ENCODE assay signal across 15 cellular contexts in the genomic region with DNA sequence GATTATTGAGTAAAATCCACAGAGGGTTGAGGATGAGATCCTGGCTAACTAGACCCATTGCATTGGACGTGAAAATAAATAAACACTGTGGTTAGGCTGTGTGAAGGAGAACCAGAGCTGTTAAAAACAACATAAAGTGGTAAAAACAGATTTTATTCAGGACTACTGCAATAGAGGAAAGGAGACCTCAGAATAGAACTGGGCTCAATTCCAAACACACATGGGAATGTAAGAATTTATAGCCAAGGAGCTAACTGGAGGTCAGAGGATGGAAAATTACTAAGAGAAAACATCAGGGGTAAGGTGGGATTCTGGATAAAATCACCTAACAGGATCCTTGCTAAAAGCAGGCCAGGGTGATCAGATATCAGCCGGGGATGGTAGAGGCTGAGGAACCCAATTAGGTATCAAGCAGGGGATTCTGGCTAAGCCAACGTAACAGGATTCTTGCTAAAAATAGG.
A peak's percentile ranks its signal among the peaks of the same experiment; 100 is the strongest.
DNase-seq lines count a peak whose midpoint lies in the region; ATAC-seq and TF ChIP-seq lines count a peak whose summit lies in the region.
"Had no signal": no experiment of that assay in that cellular context is flagged by ENCODE, and none has a peak within 500 bp of the region (broad histone marks: within the 10 kb centered on the region; RNA-seq: fewer than 3 reads in every experiment).

No MANE protein-coding gene starts in this region.

- in situ Hi-C loops in GM13977 (cut with MboI; ENCODE audit: low pct_unique_long_range_greater_than_20kb, low sequenced_read_pairs, unreplicated experiment): no loop called here

- H3K79me2 ChIP-seq in neural progenitor cell (ENCODE audit: low read depth): no peaks in the 10 kb centered on the region

- no peaks in the 10 kb centered on the region for H3K27me3 Mint-ChIP-seq in neural progenitor cell (ENCODE audit: insufficient read depth, low read depth)
- peaks cover 5% of the 10 kb centered on the region for H3K27me3 Mint-ChIP-seq in activated T-cell treated with anti-CD3 and anti-CD28 coated beads, Interleukin-2, amount 50 U/mL, for 72 hours (ENCODE audit: low read depth)

- no peak overlapping the region for H3K9ac ChIP-seq in neural progenitor cell

- H3K4me1 Mint-ChIP-seq in neural progenitor cell: peaks cover 12% of the 10 kb centered on the region
- H3K4me1 Mint-ChIP-seq in activated T-cell treated with anti-CD3 and anti-CD28 coated beads, Interleukin-2, amount 50 U/mL, for 72 hours (ENCODE audit: low read depth): no peaks in the 10 kb centered on the region
- H3K4me1 Mint-ChIP-seq: T-helper 17 cell had no signal

- H3K27me3 ChIP-seq in neural progenitor cell (no peaks in the 10 kb centered on the region), H7 (ENCODE audit: control insufficient read depth, insufficient read depth, low read length) (no peaks in the 10 kb centered on the region)
- H3K27me3 ChIP-seq: spleen had no signal

- H3K36me3 Mint-ChIP-seq in neural progenitor cell: no peaks in the 10 kb centered on the region
- no peaks in the 10 kb centered on the region for H3K36me3 Mint-ChIP-seq in activated T-cell treated with anti-CD3 and anti-CD28 coated beads, Interleukin-2, amount 50 U/mL, for 72 hours (ENCODE audit: insufficient read depth in 2 of 2)

- no peaks in the 10 kb centered on the region for H3K9me3 ChIP-seq in neural progenitor cell (ENCODE audit: low read depth)
- H3K9me3 ChIP-seq: spleen had no signal

- no peak overlapping the region for H3K27ac ChIP-seq in neural progenitor cell
- H3K27ac ChIP-seq: epithelial cell of prostate had no signal

- peak overlapping the region; percentile 63 for H2AFZ ChIP-seq in neural progenitor cell (replicated peaks)

- no peaks in the 10 kb centered on the region for H4K20me1 ChIP-seq in neural progenitor cell (ENCODE audit: low read depth)

- H3K36me3 ChIP-seq in neural progenitor cell (no peaks in the 10 kb centered on the region), H7 (replicated peaks; ENCODE audit: control insufficient read depth, insufficient read depth, low read length) (no peaks in the 10 kb centered on the region)
- H3K36me3 ChIP-seq: spleen had no signal

- ATAC-seq in SK-N-SH treated with all-trans-retinoic acid at 6 μM for 48 hours: peak; percentile 67
- ATAC-seq in activated T-cell treated with anti-CD3 and anti-CD28 coated beads, Interleukin-2, amount 50 U/mL, for 72 hours (replicated peaks in 1 of 2): no peak
- ATAC-seq: T-helper 17 cell had no signal

- no peaks in the 10 kb centered on the region for H3K9me3 Mint-ChIP-seq in neural progenitor cell
- H3K9me3 Mint-ChIP-seq in activated T-cell treated with anti-CD3 and anti-CD28 coated beads, Interleukin-2, amount 50 U/mL, for 72 hours: no peaks in the 10 kb centered on the region

- no peaks in the 10 kb centered on the region for H3F3A ChIP-seq in neural progenitor cell (ENCODE audit: low read depth)

- H3K4me3 ChIP-seq in neural progenitor cell: no peak overlapping the region
- no peak overlapping the region for H3K4me3 ChIP-seq in H7 (ENCODE audit: insufficient read depth, low read depth, low read length)
- H3K4me3 ChIP-seq: spleen had no signal

- no peak overlapping the region for H3K27ac Mint-ChIP-seq in neural progenitor cell
- no peak overlapping the region for H3K27ac Mint-ChIP-seq in activated T-cell treated with anti-CD3 and anti-CD28 coated beads, Interleukin-2, amount 50 U/mL, for 72 hours
- H3K27ac Mint-ChIP-seq: T-helper 17 cell had no signal

- H3K4me3 Mint-ChIP-seq in neural progenitor cell: no peak overlapping the region
- H3K4me3 Mint-ChIP-seq in activated T-cell treated with anti-CD3 and anti-CD28 coated beads, Interleukin-2, amount 50 U/mL, for 72 hours: no peak overlapping the region
- H3K4me3 Mint-ChIP-seq: T-helper 17 cell had no signal

- no peak overlapping the region for H3K4me2 ChIP-seq in neural progenitor cell

- peak; percentile 26 for DNase-seq in AG08395 (ENCODE audit: low spot score)
- DNase-seq in fibroblast of peridontal ligament (ENCODE audit: extremely low read depth): peak; percentile 88
- DNase-seq in neural progenitor cell (ENCODE audit: low spot score): no peak
- no peak for DNase-seq in H7
- no peak for DNase-seq in stimulated activated CD4-positive, alpha-beta T cell treated with anti-CD3 and anti-CD28 coated beads, Interleukin-15, amount 100 ng/mL, for 24 hours
- DNase-seq in GM13977 (ENCODE audit: low spot score): no peak
- no peak for DNase-seq in activated T-cell treated with anti-CD3 and anti-CD28 coated beads, Interleukin-2, amount 50 U/mL, for 72 hours
- DNase-seq: activated CD4-positive, alpha-beta T cell treated with anti-CD3 and anti-CD28 coated beads for 48 hours; DMS79; NCI-H2171 treated with DMSO at 0.1 percent for 48 hours; OCI-M1; spleen; T-helper 17 cell had no signal

- TF ChIP-seq CTCF in neural progenitor cell (IDR thresholded peaks at IDR 0.05) (no peak), GM13977 (IDR thresholded peaks at IDR 0.05; ENCODE audit: extremely low read depth, insufficient read depth, missing control alignments) (no peak)

- H3K4me1 ChIP-seq in neural progenitor cell: no peaks in the 10 kb centered on the region

TF ChIP-seq in SK-N-SH treated with all-trans-retinoic acid at 6 μM for 48 hours, 23 proteins besides CTCF, POLR2A, EP300 and RAD21:
- peak; percentile 0; the same call in 1 of the 2 replicates for TF ChIP-seq ZNF8 (CRISPR knock-in tag; IDR thresholded peaks at IDR 0.05)
- no peak for TF ChIP-seq PPARA (CRISPR knock-in tag; IDR thresholded peaks at IDR 0.05; ENCODE audit: borderline replicate concordance)
- peak; percentile 69; the same call in 1 of the 2 replicates for TF ChIP-seq ZNF70 (CRISPR knock-in tag; IDR thresholded peaks at IDR 0.05)

Comparison
In these comparisons a context has a peak if more than half of its experiments do, and no peak if none do; other contexts are left out.
1. DNase-seq: peak in AG08395 (single experiment) and fibroblast of peridontal ligament (single experiment); none in neural progenitor cell (single experiment), H7 (single experiment), stimulated activated CD4-positive, alpha-beta T cell treated with anti-CD3 and anti-CD28 coated beads, Interleukin-15, amount 100 ng/mL, for 24 hours (single experiment), GM13977 (single experiment) and activated T-cell treated with anti-CD3 and anti-CD28 coated beads, Interleukin-2, amount 50 U/mL, for 72 hours (0 of 2).